Comparison of ENCODE assay signal across 13 cellular contexts in the genomic region with DNA sequence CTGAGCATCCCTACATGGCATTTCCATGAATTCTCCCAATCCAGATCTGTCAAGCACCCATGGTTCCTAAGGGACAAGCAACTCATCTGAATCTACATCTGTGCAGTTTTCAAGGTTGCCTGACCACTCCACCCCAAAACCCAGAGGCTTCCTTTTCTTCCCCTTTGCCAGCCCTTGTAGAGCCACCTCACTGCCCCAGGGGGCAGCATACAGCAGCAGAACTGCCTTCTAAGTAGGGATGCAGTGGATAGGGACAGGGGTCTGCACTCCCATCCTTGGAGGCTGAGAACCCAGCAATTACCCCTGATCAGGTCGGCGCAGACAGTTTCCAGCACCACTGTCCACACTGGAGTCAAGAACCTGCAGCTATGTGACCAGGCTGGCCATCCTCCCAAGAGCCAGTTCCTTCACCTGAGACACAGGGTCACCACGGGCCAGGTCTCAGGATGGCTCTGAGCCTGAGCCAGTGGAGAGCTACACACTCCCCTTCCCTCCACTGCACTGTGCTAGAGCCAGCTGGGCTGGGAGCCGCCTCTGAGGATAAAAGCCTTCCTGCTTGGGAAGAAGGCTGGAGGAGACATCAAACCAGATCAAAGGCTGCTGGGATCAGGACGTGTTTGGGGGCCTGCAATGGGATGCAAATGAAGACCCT.
A peak's percentile ranks its signal among the peaks of the same experiment; 100 is the strongest.
DNase-seq lines count a peak whose midpoint lies in the region; ATAC-seq, FAIRE-seq and TF ChIP-seq lines count a peak whose summit lies in the region.
"Had no signal": no experiment of that assay in that cellular context is flagged by ENCODE, and none has a peak within 500 bp of the region (broad histone marks: within the 10 kb centered on the region; RNA-seq: fewer than 3 reads in every experiment).

No MANE protein-coding gene starts in this region.

- peak; percentile 53 for ATAC-seq in HG02885 (IDR thresholded peaks at IDR 0.05; ENCODE audit: poor library complexity, unreplicated experiment)
- ATAC-seq in HepG2: peak; percentile 77
- no peak for ATAC-seq in GM21528 (IDR thresholded peaks at IDR 0.05; ENCODE audit: low FRiP score, unreplicated experiment)

- TF ChIP-seq POLR2A in HepG2 (IDR thresholded peaks at IDR 0.05; ENCODE audit: insufficient read depth in 1 of 2, low read depth in 2 of 2, low read length in 2 of 2): no peak

- H3K36me3 Mint-ChIP-seq in astrocyte (ENCODE audit: low read depth, unreplicated experiment): no peaks in the 10 kb centered on the region
- H3K36me3 Mint-ChIP-seq: activated naive CD4-positive, alpha-beta T cell treated with anti-CD3 and anti-CD28 coated beads, Interleukin-2, amount 50 U/mL, for 24 hours had no signal

- no TSS peak for BruUV-seq in HepG2 (replicated peaks; lab: Mats Ljungman, UMichigan)

- H3K4me1 ChIP-seq in astrocyte (ENCODE audit: insufficient read depth, low read length): no peaks in the 10 kb centered on the region
- no peaks in the 10 kb centered on the region for H3K4me1 ChIP-seq in HepG2 (ENCODE audit: insufficient read depth, low read length)
- H3K4me1 ChIP-seq: esophagus squamous epithelium had no signal

- H3K4me2 ChIP-seq in astrocyte (ENCODE audit: low read length) (no peak overlapping the region), HepG2 (ENCODE audit: low read depth, low read length) (no peak overlapping the region)

- DNase-seq in D341Med (ENCODE audit: low spot score): peak; percentile 62
- no peak for DNase-seq in astrocyte (ENCODE audit: low read depth)
- DNase-seq in HepG2 (ENCODE audit: low spot score): peak; percentile 7
- DNase-seq in activated CD4-positive, alpha-beta T cell treated with anti-CD3 and anti-CD28 coated beads, Interleukin-2, amount 50 U/mL, for 4 hours: no peak
- no peak for DNase-seq in cerebellar cortex (ENCODE audit: low spot score)
- no peak for DNase-seq in stimulated activated CD4-positive, alpha-beta T cell treated with anti-CD3 and anti-CD28 coated beads, Interleukin-12 subunit alpha, Interleukin-12 subunit beta, amount 100 ng/mL, for 4 hours
- DNase-seq: activated CD4-positive, CD25-positive, alpha-beta regulatory T cell; esophagus squamous epithelium; small intestine; stimulated activated naive CD4-positive, alpha-beta T cell had no signal

- H3K36me3 ChIP-seq in astrocyte (ENCODE audit: insufficient read depth, low read length) (no peaks in the 10 kb centered on the region), HepG2 (replicated peaks in 1 of 2; ENCODE audit: control insufficient read depth in 1 of 2, insufficient read depth in 2 of 2, low read length in 2 of 2) (no peaks in the 10 kb centered on the region)
- H3K36me3 ChIP-seq: esophagus squamous epithelium had no signal

- no peak; the same call in 1 of the 2 replicates for TF ChIP-seq RAD21 in HepG2 (CRISPR knock-in tag; IDR thresholded peaks at IDR 0.05)

- H3K27me3 Mint-ChIP-seq in astrocyte (ENCODE audit: low read depth, unreplicated experiment): peaks cover 68% of the 10 kb centered on the region

- in situ Hi-C loops in HepG2 (cut with HindIII; ENCODE audit: extremely low pct_ligation_motif_present, low pct_unique_long_range_greater_than_20kb): no loop called here

- H3K4me3 Mint-ChIP-seq in astrocyte (ENCODE audit: unreplicated experiment): no peak overlapping the region
- H3K4me3 Mint-ChIP-seq: activated naive CD4-positive, alpha-beta T cell treated with anti-CD3 and anti-CD28 coated beads, Interleukin-2, amount 50 U/mL, for 24 hours had no signal

- H3K4me1 Mint-ChIP-seq in astrocyte (ENCODE audit: low read depth, unreplicated experiment): no peaks in the 10 kb centered on the region
- H3K4me1 Mint-ChIP-seq: activated naive CD4-positive, alpha-beta T cell treated with anti-CD3 and anti-CD28 coated beads, Interleukin-2, amount 50 U/mL, for 24 hours had no signal

- CTCF ChIA-PET in HepG2 (lab: Yijun Ruan, JAX; ENCODE audit: low intra/inter-chr PET ratio, low total read pairs): interaction anchor here (1.2 kb wide), 1 partner anchor 340 kb away, joined by 4 read pairs; no protein-coding TSS in a partner anchor

- no peaks in the 10 kb centered on the region for H3K9me3 Mint-ChIP-seq in astrocyte (ENCODE audit: unreplicated experiment)
- H3K9me3 Mint-ChIP-seq: activated naive CD4-positive, alpha-beta T cell treated with anti-CD3 and anti-CD28 coated beads, Interleukin-2, amount 50 U/mL, for 24 hours had no signal

- H3K27me3 ChIP-seq in astrocyte (ENCODE audit: insufficient read depth, low read length) (peaks cover 2% of the 10 kb centered on the region), HepG2 (ENCODE audit: control insufficient read depth in 1 of 2, insufficient read depth in 2 of 2, low read length in 2 of 2) (peaks cover 1 to 14% of the 10 kb centered on the region in 2 experiments; a peak in 3 of 5 replicates)

- no peaks in the 10 kb centered on the region for H4K20me1 ChIP-seq in astrocyte (ENCODE audit: insufficient read depth, low read length)
- no peaks in the 10 kb centered on the region for H4K20me1 ChIP-seq in HepG2 (ENCODE audit: insufficient read depth, low read length)

- H3K9me3 ChIP-seq in astrocyte (ENCODE audit: insufficient read depth, low read depth, low read length) (peaks cover 2% of the 10 kb centered on the region), HepG2 (ENCODE audit: low read length) (no peaks in the 10 kb centered on the region)
- H3K9me3 ChIP-seq: esophagus squamous epithelium had no signal

- POLR2A ChIA-PET in HepG2 (lab: Yijun Ruan, JAX): no interaction called here

- TF ChIP-seq EP300 in HepG2 (IDR thresholded peaks at IDR 0.05; ENCODE audit: low read depth in 2 of 2, low read length in 2 of 2) (no peak), HepG2 (CRISPR knock-in tag; IDR thresholded peaks at IDR 0.05; ENCODE audit: borderline replicate concordance) (no peak)

- no peak overlapping the region for H3K9ac ChIP-seq in astrocyte (ENCODE audit: low read length)
- no peak overlapping the region for H3K9ac ChIP-seq in HepG2 (ENCODE audit: insufficient read depth, low read depth, low read length)

- peak; percentile 27 for TF ChIP-seq CTCF in astrocyte (IDR thresholded peaks at IDR 0.05; ENCODE audit: insufficient read depth, low read depth, low read length)
- peak; percentile 52 for TF ChIP-seq CTCF in HepG2 (CRISPR knock-in tag; IDR thresholded peaks at IDR 0.05)

- H3K27ac ChIP-seq in astrocyte (ENCODE audit: low read depth, low read length) (no peak overlapping the region), HepG2 (ENCODE audit: extremely low read length, insufficient read depth, low read length) (no peak overlapping the region)
- H3K27ac ChIP-seq: esophagus squamous epithelium had no signal

- FAIRE-seq in astrocyte (lab: Jason Lieb, UNC): no peak
- no peak for FAIRE-seq in HepG2 (lab: Jason Lieb, UNC)
- FAIRE-seq: small intestine had no signal

- intact Hi-C loops in HepG2 (cut with micrococcal nuclease; ENCODE audit: unreplicated experiment): no loop called here

- H3K27ac Mint-ChIP-seq in astrocyte (ENCODE audit: unreplicated experiment): no peak overlapping the region
- H3K27ac Mint-ChIP-seq: activated naive CD4-positive, alpha-beta T cell treated with anti-CD3 and anti-CD28 coated beads, Interleukin-2, amount 50 U/mL, for 24 hours had no signal

- H3K79me2 ChIP-seq in astrocyte (ENCODE audit: insufficient read depth, low read length) (no peaks in the 10 kb centered on the region), HepG2 (ENCODE audit: insufficient read depth, low read length) (no peaks in the 10 kb centered on the region)

- H3K4me3 ChIP-seq in astrocyte (ENCODE audit: insufficient read depth, low read depth, low read length): no peak overlapping the region
- H3K4me3 ChIP-seq in HepG2 (replicated peaks in 1 of 3; ENCODE audit: insufficient read depth in 1 of 3, low read depth in 2 of 3, low read length in 3 of 3): no peak overlapping the region
- H3K4me3 ChIP-seq: esophagus squamous epithelium had no signal

- 0% methylated on average over 1 of the region's 5 CpGs for WGBS in HepG2 (ENCODE audit: low lambda C conversion rate)

- no peak overlapping the region for H2AFZ ChIP-seq in astrocyte (ENCODE audit: low read depth, low read length)
- H2AFZ ChIP-seq in HepG2 (ENCODE audit: low read length): no peak overlapping the region

TF ChIP-seq in HepG2, 621 proteins besides CTCF, POLR2A, EP300 and RAD21:
- TF ChIP-seq ATF3 (CRISPR knock-in tag; IDR thresholded peaks at IDR 0.05) (no peak), SMC3 (IDR thresholded peaks at IDR 0.05; ENCODE audit: low read length) (peak; percentile 36; the same call in 1 of the 2 replicates), PBX3 (CRISPR knock-in tag; IDR thresholded peaks at IDR 0.05; ENCODE audit: borderline replicate concordance) (no peak), STAG1 (CRISPR knock-in tag; IDR thresholded peaks at IDR 0.05) (peak; percentile 35), JARID2 (CRISPR knock-in tag; IDR thresholded peaks at IDR 0.05; ENCODE audit: insufficient replicate concordance) (no peak), ATM (IDR thresholded peaks at IDR 0.05; ENCODE audit: borderline replicate concordance) (no peak)
TF ChIP-seq in HepG2: peak in this region for 2.

Comparison
In these comparisons a context has a peak if more than half of its experiments do, and no peak if none do; other contexts are left out.
1. DNase-seq: peak in D341Med (single experiment) and HepG2 (single experiment); none in astrocyte (single experiment), activated CD4-positive, alpha-beta T cell treated with anti-CD3 and anti-CD28 coated beads, Interleukin-2, amount 50 U/mL, for 4 hours (0 of 2), cerebellar cortex (single experiment) and stimulated activated CD4-positive, alpha-beta T cell treated with anti-CD3 and anti-CD28 coated beads, Interleukin-12 subunit alpha, Interleukin-12 subunit beta, amount 100 ng/mL, for 4 hours (single experiment).